ENCODE assay signal across 20 cellular contexts in genomic region chr19:8539621-8540149, GRCh38. TPM values are rescaled to one million over a fixed set of nuclear protein-coding genes. Genes with fewer than 3 reads are reported as not detected.
DNase-seq lines count a peak whose midpoint lies in the region; ATAC-seq, FAIRE-seq and TF ChIP-seq lines count a peak whose summit lies in the region.
"Had no signal": no experiment of that assay in that cellular context is flagged by ENCODE, and none has a peak within 500 bp of the region (broad histone marks: within the 10 kb centered on the region; RNA-seq: fewer than 3 reads in every experiment).

No MANE protein-coding gene starts in this region.

- no peaks in the 10 kb centered on the region for H3K27me3 ChIP-seq in neutrophil
- H3K27me3 ChIP-seq: BLaER1 treated with 17β-estradiol and CSF1 and Interleukin-3, amounts not matched to agents 10 nM and 100 nM had no signal

- intact Hi-C loops in CD14-positive monocyte (cut with micrococcal nuclease), result loop anchor here (5.0 kb wide), 1 partner anchor 38 kb away; the partner anchor contains the start of gene MYO1F (in 2 of the 2)
- intact Hi-C loops in kidney (cut with DNase I), result no loop called here

- H3K4me3 ChIP-seq in neutrophil (ENCODE audit: low read depth in 1 of 2, low read length in 1 of 2) (no peak overlapping the region), kidney (ENCODE audit: low read length in 2 of 2) (no peak overlapping the region)
- H3K4me3 ChIP-seq: GM12878, GM23248 had no signal

- H3K27ac ChIP-seq in neutrophil (peak overlapping the region; percentile 83), kidney (ENCODE audit: low read depth in 2 of 2, low read length in 2 of 2) (no peak overlapping the region)
- H3K27ac ChIP-seq: BLaER1 treated with 17β-estradiol and CSF1 and Interleukin-3, amounts not matched to agents 10 nM and 100 nM had no signal

- DNase-seq in CD14-positive monocyte (ENCODE audit: low spot score) (no peak), T-helper 17 cell (no peak), NCI-H69 (lab: John Stamatoyannopoulos, UW) (no peak), kidney (no peak)
- DNase-seq: ACHN; Calu3; CD4-positive, alpha-beta T cell; DMS 273 treated with DMSO at 0.1 percent for 48 hours; DMS79; GM23248; H9 had no signal

- H3K4me1 ChIP-seq in neutrophil (ENCODE audit: control insufficient read depth in 1 of 2, insufficient read depth in 1 of 2, low read depth in 1 of 2, low read length in 1 of 2) (peaks cover 15 to 18% of the 10 kb centered on the region in 2 experiments), kidney (ENCODE audit: control insufficient read depth in 1 of 2, insufficient read depth in 1 of 2, low read depth in 1 of 2, low read length in 2 of 2) (no peaks in the 10 kb centered on the region)

- H3K9me3 Mint-ChIP-seq in CD14-positive monocyte, result peaks cover 0 to 2% (median 0%) of the 10 kb centered on the region in 7 donors
- H3K9me3 Mint-ChIP-seq: CD4-positive, alpha-beta T cell; H9 had no signal

- H3K27ac Mint-ChIP-seq in CD14-positive monocyte (peak overlapping the region; percentile 87 to 98 (median 94)), T-helper 17 cell (peak overlapping the region; percentile 47)
- H3K27ac Mint-ChIP-seq: CD4-positive, alpha-beta T cell; H9 had no signal

- ATAC-seq in T-helper 17 cell (no peak), esophagus mucosa (peak; percentile 8), HG02981 (IDR thresholded peaks at IDR 0.05; ENCODE audit: unreplicated experiment) (no peak)
- ATAC-seq: GM12878 had no signal

- TF ChIP-seq CTCF in CD14-positive monocyte (IDR thresholded peaks at IDR 0.05) (no peak), neutrophil (IDR thresholded peaks at IDR 0.05) (no peak), kidney (IDR thresholded peaks at IDR 0.05; ENCODE audit: borderline replicate concordance, extremely low read depth, insufficient read depth) (no peak)

- no peaks in the 10 kb centered on the region for H3K9me3 ChIP-seq in T-helper 17 cell (ENCODE audit: control insufficient read depth, low read length, poor library complexity, severe bottlenecking)
- peaks cover 14% of the 10 kb centered on the region for H3K9me3 ChIP-seq in neutrophil
- no peaks in the 10 kb centered on the region for H3K9me3 ChIP-seq in kidney (ENCODE audit: control insufficient read depth in 1 of 2, low read length in 2 of 2)
- H3K9me3 ChIP-seq: BLaER1 treated with 17β-estradiol and CSF1 and Interleukin-3, amounts not matched to agents 10 nM and 100 nM had no signal

- H3K4me1 Mint-ChIP-seq in CD14-positive monocyte (peaks cover 17% of the 10 kb centered on the region), T-helper 17 cell (peaks cover 2% of the 10 kb centered on the region)

- no peak overlapping the region for H3K9ac ChIP-seq in kidney (ENCODE audit: low read length in 2 of 2)
- H3K9ac ChIP-seq: BLaER1 treated with 17β-estradiol and CSF1 and Interleukin-3, amounts not matched to agents 10 nM and 100 nM; GM23248 had no signal

- H3K4me3 Mint-ChIP-seq in CD14-positive monocyte, result no peak overlapping the region
- H3K4me3 Mint-ChIP-seq in T-helper 17 cell, result no peak overlapping the region
- H3K4me3 Mint-ChIP-seq: CD4-positive, alpha-beta T cell; H9 had no signal

- no peak for FAIRE-seq in kidney (lab: Jason Lieb, UNC)
- FAIRE-seq: GM12878, GM18507 had no signal

- H3K36me3 Mint-ChIP-seq in CD14-positive monocyte (peaks cover 55 to 93% of the 10 kb centered on the region in 2 donors), T-helper 17 cell (ENCODE audit: low read depth) (peaks cover 9% of the 10 kb centered on the region)

- H3K36me3 ChIP-seq in neutrophil (peaks cover 99% of the 10 kb centered on the region), kidney (ENCODE audit: control insufficient read depth in 1 of 2, insufficient read depth in 2 of 2, low read length in 2 of 2) (no peaks in the 10 kb centered on the region)

- H3K27me3 Mint-ChIP-seq in CD14-positive monocyte (ENCODE audit: low read depth in 3 of 3) (peaks cover 0 to 2% (median 0%) of the 10 kb centered on the region in 3 donors), T-helper 17 cell (no peaks in the 10 kb centered on the region)
- H3K27me3 Mint-ChIP-seq: CD4-positive, alpha-beta T cell had no signal

RNA-seq across cellular contexts. Expression of gene ZNF414, which starts 25.7 kb away (rescaled TPM):
- 1 to 10 TPM; 4.1 to 4.7 TPM for polyA plus RNA-seq in CD14-positive monocyte
- total RNA-seq in T-helper 17 cell, result 10 to 100 TPM; 45.1 to 46.2 TPM
- total RNA-seq in esophagus mucosa, result 13.3 TPM
- total RNA-seq in kidney, result 29.6 TPM
- polyA plus RNA-seq in kidney (ENCODE audit: insufficient read depth, low read depth, low replicate concordance), result 20.4 TPM
- total RNA-seq: G401 had no signal

RNA-seq across cellular contexts. Expression of gene PRAM1, which starts 37.2 kb away (rescaled TPM):
- polyA plus RNA-seq in CD14-positive monocyte, result 10 to 100 TPM; 43.3 to 69.0 TPM
- total RNA-seq in T-helper 17 cell, result 1 to 10 TPM; 5.2 to 7.4 TPM
- 0.76 TPM for total RNA-seq in esophagus mucosa
- total RNA-seq in kidney, result 4.6 TPM
- 0.99 TPM for polyA plus RNA-seq in kidney (ENCODE audit: insufficient read depth, low read depth, low replicate concordance)
- total RNA-seq: A172, Calu3, G401, GM23248, HT1080 had no signal
- polyA plus RNA-seq: GM23248 had no signal

RNA-seq across cellular contexts. Expression of gene MYO1F, which starts 37.6 kb away (rescaled TPM):
- polyA plus RNA-seq in CD14-positive monocyte (100 to 1,000 TPM; 121 to 197 TPM), kidney (ENCODE audit: insufficient read depth, low read depth, low replicate concordance) (1.7 TPM)
- total RNA-seq in T-helper 17 cell (100 to 1,000 TPM; 270 to 305 TPM), esophagus mucosa (3.8 TPM), kidney (35.8 TPM)
- total RNA-seq: A172, Calu3, G401, HT1080 had no signal
